ENCODE assay signal across 1 cellular context in the genomic region with DNA sequence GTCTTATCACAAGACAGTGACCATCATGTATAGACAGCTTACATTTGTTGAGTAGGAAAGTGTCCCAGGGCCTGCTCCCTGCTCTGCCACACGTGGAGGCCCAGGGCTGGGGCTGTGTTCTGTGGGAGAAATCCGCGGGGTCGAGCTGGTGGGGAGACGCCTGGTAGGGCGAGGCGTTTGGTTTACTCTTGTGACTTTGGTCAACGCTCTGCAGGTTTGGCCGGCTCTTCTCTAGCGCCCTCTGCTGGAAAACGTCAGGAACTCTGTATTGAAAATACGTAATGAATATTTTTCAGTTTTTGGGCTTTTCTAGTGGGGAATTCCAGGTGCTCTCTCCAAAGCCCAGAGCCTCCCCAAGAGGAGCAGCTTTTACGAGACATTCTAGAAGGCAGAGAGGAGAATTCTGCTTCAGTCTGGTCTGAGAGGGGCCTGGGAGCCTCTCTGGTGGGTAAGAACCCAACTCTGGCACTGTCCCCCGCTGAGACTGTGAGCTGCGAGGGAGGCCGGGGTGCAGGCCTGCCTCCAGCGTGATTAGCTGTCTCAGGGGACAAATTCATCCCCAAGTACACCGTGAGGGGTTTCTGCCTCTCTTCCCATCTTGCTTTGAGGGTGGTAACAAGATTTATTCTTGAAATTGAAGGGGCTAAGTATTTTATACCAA.
TF ChIP-seq lines count a peak whose summit lies in the region.

No MANE protein-coding gene starts in this region.

TF ChIP-seq in HCT116, 20 proteins besides CTCF, POLR2A, EP300 and RAD21 (continued from another document):
- TF ChIP-seq FOSL1 (IDR thresholded peaks at IDR 0.05; ENCODE audit: low read depth) (no peak), EZH2 (IDR thresholded peaks at IDR 0.05) (no peak), YY1 (IDR thresholded peaks at IDR 0.05; ENCODE audit: extremely low read depth, insufficient replicate concordance, low read depth, low read length) (no peak)
